ENCODE assay signal across 24 cellular contexts in the genomic region with DNA sequence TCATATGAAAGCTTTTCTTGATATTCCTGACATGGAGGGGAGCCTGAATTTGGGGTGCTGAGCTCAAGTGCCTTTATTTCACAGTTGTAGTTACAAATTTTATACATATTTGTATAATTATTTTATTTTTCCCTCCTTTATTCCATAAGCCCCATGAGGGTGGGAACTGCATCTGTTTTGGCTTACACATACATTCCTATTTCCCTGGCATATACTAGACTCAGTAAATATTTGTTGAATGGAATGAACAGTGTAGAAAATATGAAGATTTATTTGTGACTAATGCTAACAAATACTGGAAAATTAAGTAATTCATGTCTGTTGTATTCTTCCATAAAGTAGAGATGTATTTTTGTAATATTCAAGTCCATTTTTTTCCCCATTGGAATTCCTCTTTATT.
"Had no signal": no experiment of that assay in that cellular context is flagged by ENCODE, and none has a peak within 500 bp of the region (broad histone marks: within the 10 kb centered on the region; RNA-seq: fewer than 3 reads in every experiment).

No MANE protein-coding gene starts in this region.

- H3K27me3 ChIP-seq: SJCRH30 had no signal

- DNase-seq: Kasumi-1, MM.1S, NCI-H1092 treated with DMSO at 0.1 percent for 48 hours, NCI-H1436, NCI-H187, NCI-H2029, NCI-H2081 treated with DMSO at 0.1 percent for 48 hours, NCI-H2171, NCI-H226, NCI-H446, NCI-H510A, NCI-H524 treated with DMSO at 0.1 percent for 48 hours, NCI-H69, NCI-H774, SHP77, SJCRH30, SW 1271, T-cell had no signal

- H3K27ac ChIP-seq: KMS-11, RWPE1, SJCRH30 had no signal

- ATAC-seq: HepG2, K562, Panc1, SK-N-SH treated with all-trans-retinoic acid at 6 μM for 48 hours, T-cell had no signal

- FAIRE-seq: HepG2, K562 had no signal

- H3K9me3 ChIP-seq: SJCRH30 had no signal

- H3K4me3 ChIP-seq: K562, SJCRH30 had no signal

- H3K36me3 ChIP-seq: SJCRH30 had no signal
